ENCODE assay signal across 18 cellular contexts in the genomic region with DNA sequence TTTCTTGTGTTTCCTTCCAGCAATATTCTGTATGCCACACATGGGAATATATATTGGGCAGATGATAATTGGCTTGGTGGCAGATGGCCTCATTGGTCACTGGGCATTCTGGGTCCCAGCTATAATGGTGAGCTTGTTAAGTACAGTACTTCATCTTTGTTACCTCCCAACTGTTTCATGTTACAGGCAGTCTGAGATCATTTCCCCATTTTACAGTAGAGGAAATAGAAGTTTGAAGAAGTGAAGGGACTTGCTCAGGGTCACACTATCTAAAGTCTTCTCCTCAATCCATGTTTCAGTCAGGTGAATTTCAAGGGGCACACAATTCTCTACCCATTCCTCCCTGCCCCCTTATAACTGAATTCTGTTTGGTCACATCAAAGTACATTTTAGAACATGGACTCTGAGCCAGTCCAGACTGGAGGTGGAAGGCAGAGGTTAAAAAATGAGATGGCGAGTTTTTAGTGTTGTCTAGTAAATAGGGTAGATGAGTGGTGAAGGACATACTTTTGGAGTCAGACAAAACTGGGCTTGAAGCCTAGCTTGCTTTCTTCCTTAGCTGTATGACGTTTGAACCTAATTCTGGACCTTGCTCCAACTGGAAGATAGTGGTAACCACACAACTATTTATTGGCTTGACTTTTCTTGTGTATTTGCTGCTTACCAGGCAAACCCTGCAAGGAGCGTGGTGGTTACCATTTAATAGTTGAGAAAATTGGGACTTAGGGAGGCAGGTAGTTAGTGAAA.
"Had no signal": no experiment of that assay in that cellular context is flagged by ENCODE, and none has a peak within 500 bp of the region (broad histone marks: within the 10 kb centered on the region; RNA-seq: fewer than 3 reads in every experiment).

No MANE protein-coding gene starts in this region.

- H3K27ac Mint-ChIP-seq: activated B cell treated with CpG ODN at 0.5 μM for 24 hours; activated CD4-positive, alpha-beta T cell treated with anti-CD3 and anti-CD28 coated beads, Interleukin-2, amount 10 ng/mL, durations not matched to agents 7 days and 5 days; activated naive CD8-positive, alpha-beta T cell treated with anti-CD3 and anti-CD28 coated beads, Interleukin-2, amount 50 U/mL, for 24 hours; activated T-helper 2 cell treated with anti-CD3 and anti-CD28 coated beads, Interferon-gamma antibody, Interleukin-2, Interleukin-4, amounts not matched to agents 10 μg/mL and 5 μg/mL and 100 μg/mL, durations not matched to agents 14 hours and 24 hours and 36 hours; neural progenitor cell had no signal

- H3K4me3 ChIP-seq: ascending aorta, cardiac muscle cell, left lung, neural progenitor cell, ovary, SK-N-MC, transverse colon had no signal

- H3K27me3 Mint-ChIP-seq: activated B cell treated with CpG ODN at 0.5 μM for 24 hours; activated CD4-positive, alpha-beta T cell treated with anti-CD3 and anti-CD28 coated beads, Interleukin-2, amount 10 ng/mL, durations not matched to agents 7 days and 5 days; activated naive CD8-positive, alpha-beta T cell treated with anti-CD3 and anti-CD28 coated beads, Interleukin-2, amount 50 U/mL, for 24 hours; T-helper 17 cell had no signal

- H3K9me3 Mint-ChIP-seq: activated CD4-positive, alpha-beta T cell treated with anti-CD3 and anti-CD28 coated beads, Interleukin-2, amount 10 ng/mL, durations not matched to agents 7 days and 5 days; activated T-helper 2 cell treated with anti-CD3 and anti-CD28 coated beads, Interferon-gamma antibody, Interleukin-2, Interleukin-4, amounts not matched to agents 10 μg/mL and 5 μg/mL and 100 μg/mL, durations not matched to agents 14 hours and 24 hours and 36 hours had no signal

- H3K36me3 ChIP-seq: cardiac muscle cell, neural progenitor cell, ovary, transverse colon had no signal

- H3K9me3 ChIP-seq: ascending aorta, left lung, transverse colon had no signal

- H3K27me3 ChIP-seq: ascending aorta, cardiac muscle cell, left lung, ovary, transverse colon had no signal

- DNase-seq: activated B cell treated with CpG ODN at 0.5 μM for 24 hours; activated CD4-positive, alpha-beta T cell treated with anti-CD3 and anti-CD28 coated beads, Interleukin-2, amount 10 ng/mL, durations not matched to agents 7 days and 5 days; activated CD8-positive, alpha-beta memory T cell treated with anti-CD3 and anti-CD28 coated beads for 24 hours; activated naive CD8-positive, alpha-beta T cell treated with anti-CD3 and anti-CD28 coated beads, Interleukin-2, amount 50 U/mL, for 24 hours; foreskin melanocyte; islet precursor cell; left lung; mesenchymal stem cell; ovary; stimulated activated CD4-positive, alpha-beta T cell treated with anti-CD3 and anti-CD28 coated beads, Interleukin-15, amount 100 ng/mL, for 24 hours; stimulated activated CD4-positive, alpha-beta T cell treated with anti-CD3 and anti-CD28 coated beads, Interleukin-4, amount 100 ng/mL, for 4 hours; T-helper 17 cell; transverse colon had no signal

- H3K27ac ChIP-seq: ascending aorta, cardiac muscle cell, left lung, neural progenitor cell, ovary, SK-N-MC, transverse colon had no signal

- ATAC-seq: activated naive CD8-positive, alpha-beta T cell treated with anti-CD3 and anti-CD28 coated beads, Interleukin-2, amount 50 U/mL, for 24 hours; left lung; T-helper 17 cell had no signal
